ENCODE assay signal across 9 cellular contexts in the genomic region with DNA sequence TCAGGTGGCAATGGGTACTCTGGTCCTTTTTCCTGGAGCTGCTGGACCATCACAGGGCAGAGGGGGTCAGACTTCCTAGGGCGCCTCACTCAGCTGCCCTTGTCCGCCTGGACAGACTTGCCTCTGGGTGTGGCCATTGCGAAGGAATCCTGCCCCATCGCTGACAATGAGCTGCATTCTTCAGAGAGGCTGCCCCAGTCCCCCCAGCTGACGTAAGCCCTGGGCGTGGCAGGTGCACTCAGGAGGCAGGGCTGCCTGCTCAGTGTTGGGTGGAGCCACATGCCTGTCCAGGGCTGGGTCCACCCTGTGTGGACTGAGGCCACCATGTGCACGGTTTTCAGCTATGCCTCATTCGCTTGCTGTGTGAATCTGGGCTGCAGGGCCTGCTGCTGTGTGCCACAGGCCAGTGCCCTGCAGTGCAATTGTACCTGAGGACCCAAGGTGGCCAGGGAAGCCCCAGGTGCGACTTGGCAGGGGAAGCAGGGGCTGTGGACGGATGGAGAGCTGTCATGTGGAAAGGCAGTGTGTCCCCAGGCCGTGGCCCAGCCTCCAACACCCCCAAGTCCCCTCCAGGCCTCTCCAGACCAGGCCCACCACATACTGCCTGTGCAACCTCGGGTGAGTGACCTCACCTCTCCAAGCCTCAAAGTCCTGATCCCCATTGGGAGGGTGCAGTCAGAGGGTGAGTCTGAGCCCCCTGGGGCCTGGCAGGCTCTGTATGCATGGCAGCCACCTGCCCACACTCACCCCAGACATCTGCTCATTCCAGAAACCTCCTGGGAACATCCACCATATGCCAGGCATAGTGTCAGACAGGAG. TPM values are rescaled to one million over a fixed set of nuclear protein-coding genes. Genes with fewer than 3 reads are reported as not detected.
DNase-seq lines count a peak whose midpoint lies in the region; ATAC-seq and TF ChIP-seq lines count a peak whose summit lies in the region.
"Had no signal": no experiment of that assay in that cellular context is flagged by ENCODE, and none has a peak within 500 bp of the region (broad histone marks: within the 10 kb centered on the region; RNA-seq: fewer than 3 reads in every experiment).

No MANE protein-coding gene starts in this region.

- no peak overlapping the region for H2AFZ ChIP-seq in H9 (ENCODE audit: low read length)

- no peak overlapping the region for H3K14ac ChIP-seq in H9 (ENCODE audit: insufficient read depth, low read length)

- H3K27me3 Mint-ChIP-seq in H9 (ENCODE audit: low read depth) (no peaks in the 10 kb centered on the region), progenitor cell of endocrine pancreas (no peaks in the 10 kb centered on the region)

- H3K79me1 ChIP-seq in H9 (ENCODE audit: insufficient read depth, low read depth, low read length, poor library complexity, severe bottlenecking) = no peaks in the 10 kb centered on the region

- H3K4me3 Mint-ChIP-seq in H9 (peak overlapping the region in 1 of 2 experiments; percentile 38; a peak in 2 of 5 replicates), progenitor cell of endocrine pancreas (ENCODE audit: low read depth) (no peak overlapping the region)

- DNase-seq in H9 (peak; percentile 96), SHP77 treated with DMSO at 0.1 percent for 48 hours (lab: John Stamatoyannopoulos, UW) (peak; percentile 94), foreskin melanocyte (peak; percentile 85), progenitor cell of endocrine pancreas (ENCODE audit: low spot score, unreplicated experiment) (peak; percentile 56)

- WGBS in H9 (ENCODE audit: extremely low coverage, insufficient read length, low lambda C conversion rate) = no CpG with 5 or more reads among the region's 12 CpGs

- ATAC-seq in HG03159 (IDR thresholded peaks at IDR 0.05; ENCODE audit: unreplicated experiment) (no peak), GM18868 (IDR thresholded peaks at IDR 0.05; ENCODE audit: unreplicated experiment) (no peak), GM19035 (IDR thresholded peaks at IDR 0.05; ENCODE audit: unreplicated experiment) (no peak), GM21717 (IDR thresholded peaks at IDR 0.05; ENCODE audit: unreplicated experiment) (no peak)

- H2BK5ac ChIP-seq in H9 (ENCODE audit: insufficient read length, low read length) = no peak overlapping the region

- H3K23ac ChIP-seq in H9 (ENCODE audit: insufficient read length, low read depth, low read length) = no peak overlapping the region

- H4K8ac ChIP-seq in H9 (replicated peaks; ENCODE audit: insufficient read length, low read depth, low read length) = no peak overlapping the region

- H2BK120ac ChIP-seq in H9 (ENCODE audit: low read depth, low read length, poor library complexity, severe bottlenecking) = no peak overlapping the region

- H3K4me2 ChIP-seq in H9 (ENCODE audit: insufficient read depth, insufficient read length, low read length) = no peak overlapping the region

- H3K9me3 Mint-ChIP-seq in H9 (no peaks in the 10 kb centered on the region), progenitor cell of endocrine pancreas (ENCODE audit: low read depth) (no peaks in the 10 kb centered on the region)

- H2BK12ac ChIP-seq in H9 (ENCODE audit: insufficient read length, low read depth, low read length) = no peak overlapping the region

- H3K4ac ChIP-seq in H9 (ENCODE audit: low read depth, low read length) = no peak overlapping the region

- H2BK15ac ChIP-seq in H9 (ENCODE audit: low read depth, low read length) = no peak overlapping the region

- H3T11ph ChIP-seq in H9 (ENCODE audit: low read length) = no peak overlapping the region

- no peak overlapping the region for H4K91ac ChIP-seq in H9 (ENCODE audit: insufficient read length, low read depth, low read length)

- no peak overlapping the region for H2BK20ac ChIP-seq in H9 (ENCODE audit: low read depth, low read length, poor library complexity, severe bottlenecking)

- TF ChIP-seq CTCF in H9 (conservative IDR thresholded peaks at IDR 0.05) (no peak), progenitor cell of endocrine pancreas (IDR thresholded peaks at IDR 0.05; ENCODE audit: unreplicated experiment) (no peak)

- H3K56ac ChIP-seq in H9 (ENCODE audit: insufficient read length, low read depth, low read length) = no peak overlapping the region

- H3K9me3 ChIP-seq in H9 (ENCODE audit: control insufficient read depth, low read depth, low read length) = no peaks in the 10 kb centered on the region

- H4K5ac ChIP-seq in H9 (ENCODE audit: insufficient read length, low read depth, low read length) = no peak overlapping the region

- H3K18ac ChIP-seq in H9 (ENCODE audit: insufficient read length, low read depth, low read length) = peak overlapping the region; percentile 9

- no peaks in the 10 kb centered on the region for H3K79me2 ChIP-seq in H9 (ENCODE audit: insufficient read depth, low read length)

- H3K27me3 ChIP-seq in H9 (ENCODE audit: insufficient read depth, low read length) = no peaks in the 10 kb centered on the region

- no peaks in the 10 kb centered on the region for H4K20me1 ChIP-seq in H9 (ENCODE audit: control insufficient read depth, insufficient read depth, insufficient read length)

- H3K4me1 Mint-ChIP-seq in H9 = peaks cover 25 to 31% of the 10 kb centered on the region in 2 experiments
- H3K4me1 Mint-ChIP-seq in progenitor cell of endocrine pancreas (ENCODE audit: low read depth) = peaks cover 20% of the 10 kb centered on the region

- H3K36me3 Mint-ChIP-seq in H9 (ENCODE audit: insufficient read depth in 1 of 3, low read depth in 3 of 3) (no peaks in the 10 kb centered on the region), progenitor cell of endocrine pancreas (ENCODE audit: insufficient read depth) (no peaks in the 10 kb centered on the region)

- H3K4me1 ChIP-seq in H9 (ENCODE audit: insufficient read depth, low read length) = peaks cover 9% of the 10 kb centered on the region; the same call in 1 of the 2 replicates

- no peak overlapping the region for H3K27ac ChIP-seq in H9 (ENCODE audit: insufficient read length, low read depth, low read length)
- H3K27ac ChIP-seq: VCaP had no signal

- no peak overlapping the region for H3K9ac ChIP-seq in H9 (ENCODE audit: extremely low read depth, insufficient read length, low read length)

- H2AK5ac ChIP-seq in H9 (ENCODE audit: insufficient read length, low read length) = no peak overlapping the region

- peak overlapping the region; percentile 77 to 83 (median 82); a peak in 4 of 7 replicates for H3K27ac Mint-ChIP-seq in H9
- H3K27ac Mint-ChIP-seq in progenitor cell of endocrine pancreas = peak overlapping the region; percentile 86

- H3K23me2 ChIP-seq in H9 (ENCODE audit: insufficient read length, low read depth, low read length, poor library complexity, severe bottlenecking) = no peaks in the 10 kb centered on the region

RNA-seq across cellular contexts. Expression of gene MPRIP, which starts 14.0 kb away (rescaled TPM):
- 129 and 132 TPM in 2 replicates for total RNA-seq in H9 (2021)
- 180 and 195 TPM in 2 replicates for total RNA-seq in progenitor cell of endocrine pancreas

RNA-seq across cellular contexts. Expression of gene TNFRSF13B, which starts 56.4 kb away (rescaled TPM):
- total RNA-seq in H9 (2021) (0.11 and 0.28 TPM in 2 replicates), progenitor cell of endocrine pancreas (not detected in 2 replicates)
